18 cellular contexts compared by ENCODE assay signal in the genomic region with DNA sequence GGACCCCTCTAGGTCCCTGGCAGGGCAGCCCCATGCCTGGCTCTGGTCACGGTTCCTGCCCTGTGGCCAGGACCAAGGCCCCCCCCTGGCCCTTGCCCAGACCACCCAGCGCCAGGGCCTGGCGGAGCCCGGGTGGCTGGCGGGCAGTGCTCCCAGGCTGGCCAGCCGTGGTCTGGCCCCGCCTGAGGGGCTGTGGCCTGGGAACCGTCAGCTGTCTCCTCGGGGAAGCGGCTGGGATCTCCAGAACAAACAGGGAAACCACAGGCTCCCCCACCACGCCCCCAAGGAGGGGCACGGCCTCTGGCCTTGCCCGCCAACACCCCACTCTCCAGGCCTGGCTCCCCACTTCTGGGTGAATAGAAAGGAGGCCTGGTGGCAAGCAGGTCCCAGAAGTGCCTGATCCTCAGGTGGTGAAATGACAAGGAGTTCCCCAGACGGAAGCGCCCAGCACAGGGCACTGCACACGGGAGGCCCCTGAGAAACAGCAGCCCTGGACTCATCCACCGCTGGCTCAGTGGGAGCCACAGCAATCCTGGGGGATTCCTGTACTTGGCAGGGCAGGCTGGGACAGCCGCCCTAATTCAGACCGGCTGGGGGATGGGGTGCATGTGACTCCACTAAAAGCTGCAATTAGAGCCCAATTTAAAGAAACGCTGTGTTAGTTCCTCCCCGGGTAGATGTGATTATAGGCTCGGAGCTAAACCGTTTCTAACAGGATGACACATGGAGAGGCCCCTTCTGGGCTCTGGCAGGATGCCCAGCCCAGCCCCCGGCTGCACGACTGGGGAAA.
DNase-seq lines count a peak whose midpoint lies in the region; ATAC-seq and TF ChIP-seq lines count a peak whose summit lies in the region.
"Had no signal": no experiment of that assay in that cellular context is flagged by ENCODE, and none has a peak within 500 bp of the region (broad histone marks: within the 10 kb centered on the region; RNA-seq: fewer than 3 reads in every experiment).

No MANE protein-coding gene starts in this region.

- H3K36me3 Mint-ChIP-seq in activated CD4-positive, alpha-beta T cell treated with anti-CD3 and anti-CD28 coated beads for 36 hours (ENCODE audit: low read depth): no peaks in the 10 kb centered on the region
- H3K36me3 Mint-ChIP-seq: naive thymus-derived CD4-positive, alpha-beta T cell had no signal

- no peak overlapping the region for H3K4me3 Mint-ChIP-seq in activated CD4-positive, alpha-beta T cell treated with anti-CD3 and anti-CD28 coated beads for 36 hours
- H3K4me3 Mint-ChIP-seq: naive thymus-derived CD4-positive, alpha-beta T cell had no signal

- no peak for TF ChIP-seq POLR2A in thyroid gland (IDR thresholded peaks at IDR 0.05)

- peaks cover 12% of the 10 kb centered on the region for H3K27me3 Mint-ChIP-seq in activated CD4-positive, alpha-beta T cell treated with anti-CD3 and anti-CD28 coated beads for 36 hours

- H3K27ac ChIP-seq in thyroid gland: peak overlapping the region; percentile 5 to 54 (median 19)
- H3K27ac ChIP-seq: PC-9, tibial nerve had no signal

- peaks cover under 1 to 7% of the 10 kb centered on the region in 2 donors for H3K36me3 ChIP-seq in thyroid gland
- H3K36me3 ChIP-seq: tibial nerve had no signal

- H3K9me3 Mint-ChIP-seq in activated CD4-positive, alpha-beta T cell treated with anti-CD3 and anti-CD28 coated beads for 36 hours (ENCODE audit: low read depth): no peaks in the 10 kb centered on the region
- H3K9me3 Mint-ChIP-seq: naive thymus-derived CD4-positive, alpha-beta T cell had no signal

- ATAC-seq in activated CD4-positive, alpha-beta T cell treated with anti-CD3 and anti-CD28 coated beads for 36 hours: peak; percentile 19
- no peak for ATAC-seq in GM19467 (IDR thresholded peaks at IDR 0.05; ENCODE audit: unreplicated experiment)
- ATAC-seq: left lobe of liver; naive thymus-derived CD4-positive, alpha-beta T cell had no signal

- POLR2A ChIA-PET in activated CD4-positive, alpha-beta T cell treated with anti-CD3 and anti-CD28 coated beads for 36 hours (lab: Charles Lee): no interaction called here

- no peak for TF ChIP-seq CTCF in thyroid gland (IDR thresholded peaks at IDR 0.05)

- H3K4me1 ChIP-seq in thyroid gland: peaks cover 19 to 38% of the 10 kb centered on the region in 2 donors
- H3K4me1 ChIP-seq: Caco-2 had no signal

- 11 to 38% methylated on average over 7 to 18 of the region's 25 CpGs for WGBS in thyroid gland, 2 donors

- no peak overlapping the region for H3K4me3 ChIP-seq in thyroid gland (replicated peaks in 1 of 3)
- H3K4me3 ChIP-seq: PC-9, tibial nerve had no signal

- H3K9me3 ChIP-seq in thyroid gland: no peaks in the 10 kb centered on the region
- H3K9me3 ChIP-seq: Caco-2, tibial nerve had no signal

- H3K27me3 ChIP-seq in thyroid gland: no peaks in the 10 kb centered on the region

- CTCF ChIA-PET in activated CD4-positive, alpha-beta T cell treated with anti-CD3 and anti-CD28 coated beads for 36 hours (lab: Charles Lee): no interaction called here

- no peak overlapping the region for H3K27ac Mint-ChIP-seq in activated CD4-positive, alpha-beta T cell treated with anti-CD3 and anti-CD28 coated beads for 36 hours
- H3K27ac Mint-ChIP-seq: naive thymus-derived CD4-positive, alpha-beta T cell had no signal

- peaks cover 5% of the 10 kb centered on the region for H3K4me1 Mint-ChIP-seq in activated CD4-positive, alpha-beta T cell treated with anti-CD3 and anti-CD28 coated beads for 36 hours

- intact Hi-C loops in activated CD4-positive, alpha-beta T cell treated with anti-CD3 and anti-CD28 coated beads for 36 hours (cut with DNase I, micrococcal nuclease): no loop called here
- intact Hi-C loops in thyroid gland (cut with DNase I): no loop called here

- DNase-seq in activated CD4-positive, alpha-beta T cell treated with anti-CD3 and anti-CD28 coated beads for 36 hours: no peak
- DNase-seq in activated CD4-positive, alpha-beta T cell treated with anti-CD3 and anti-CD28 coated beads, Interleukin-2, amount 50 U/mL, for 48 hours: no peak
- DNase-seq in NOMO-1 (lab: John Stamatoyannopoulos, UW; ENCODE audit: unreplicated experiment in 2 of 2) (peak; percentile 64 to 67), iPS-NIHi11 (ENCODE audit: low spot score) (peak; percentile 26), thyroid gland (peak; percentile 46 to 62), cerebellum (ENCODE audit: low spot score) (no peak), SKM-1 treated with dmso at 0.1 percent for 144 hours (lab: John Stamatoyannopoulos, UW; ENCODE audit: unreplicated experiment) (no peak)
- DNase-seq: activated naive CD4-positive, alpha-beta T cell treated with Interleukin-2 at 50 U/mL for 16 hours; Caco-2; effector memory CD4-positive, alpha-beta T cell; Karpas-422; naive thymus-derived CD4-positive, alpha-beta T cell; PC-9; stimulated activated CD4-positive, alpha-beta T cell treated with anti-CD3 and anti-CD28 coated beads, Interleukin-1b, Interleukin-23, amount 100 ng/mL, for 48 hours; T-helper 1 cell had no signal

Comparison
In these comparisons a context has a peak if more than half of its experiments do, and no peak if none do; other contexts are left out.
1. DNase-seq: peak in NOMO-1 (2 of 2), iPS-NIHi11 (single experiment) and thyroid gland (2 of 2); none in activated CD4-positive, alpha-beta T cell treated with anti-CD3 and anti-CD28 coated beads for 36 hours (single experiment), activated CD4-positive, alpha-beta T cell treated with anti-CD3 and anti-CD28 coated beads, Interleukin-2, amount 50 U/mL, for 48 hours (0 of 2), cerebellum (single experiment) and SKM-1 treated with dmso at 0.1 percent for 144 hours (single experiment).